17 cellular contexts compared by ENCODE assay signal in the genomic region with DNA sequence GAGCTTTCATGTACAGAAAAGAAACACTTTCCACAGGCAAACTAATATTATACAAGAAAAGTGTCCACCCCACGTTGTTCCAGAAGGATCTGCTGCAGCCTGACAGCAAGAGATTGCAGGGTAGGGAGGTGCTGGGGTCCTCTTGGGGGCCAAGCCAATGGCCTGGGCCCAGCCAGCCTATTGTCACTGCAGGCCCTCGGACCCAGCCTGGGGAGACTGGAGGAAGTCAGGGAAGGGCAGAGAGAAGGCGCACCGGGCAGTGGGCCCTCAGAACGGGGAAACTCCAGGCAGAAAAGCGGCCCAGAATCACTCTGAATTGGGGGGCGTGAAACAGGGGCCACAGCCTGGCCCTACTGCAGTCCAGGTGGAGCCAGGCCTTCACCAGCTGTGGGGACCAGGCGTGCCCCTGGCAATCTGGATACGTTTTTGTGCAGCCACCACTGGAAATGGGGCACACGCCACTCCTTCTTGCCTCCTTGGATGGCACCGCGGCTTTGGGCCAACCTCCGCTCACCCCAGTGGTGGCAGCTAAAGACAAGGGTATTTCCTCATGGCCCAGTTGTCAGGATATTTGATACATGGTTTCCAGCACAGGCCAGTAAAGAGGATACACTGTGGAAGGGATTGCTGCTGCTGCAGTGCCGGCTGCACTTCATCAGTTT. TPM values are rescaled to one million over a fixed set of nuclear protein-coding genes. Genes with fewer than 3 reads are reported as not detected.
DNase-seq lines count a peak whose midpoint lies in the region; ATAC-seq, FAIRE-seq and TF ChIP-seq lines count a peak whose summit lies in the region.
"Had no signal": no experiment of that assay in that cellular context is flagged by ENCODE, and none has a peak within 500 bp of the region (broad histone marks: within the 10 kb centered on the region; RNA-seq: fewer than 3 reads in every experiment).

No MANE protein-coding gene starts in this region.

- H3K9me3 ChIP-seq in astrocyte (ENCODE audit: insufficient read depth, low read depth, low read length) (no peaks in the 10 kb centered on the region), stomach (no peaks in the 10 kb centered on the region)
- H3K9me3 ChIP-seq: Peyer's patch had no signal

- H3K4me3 Mint-ChIP-seq in activated T-cell treated with anti-CD3 and anti-CD28 coated beads, Interleukin-2, amount 50 U/mL, for 4 hours = no peak overlapping the region
- no peak overlapping the region for H3K4me3 Mint-ChIP-seq in astrocyte (ENCODE audit: unreplicated experiment)

- peaks cover 10% of the 10 kb centered on the region for H3K79me2 ChIP-seq in astrocyte (ENCODE audit: insufficient read depth, low read length)

- no peak for ATAC-seq in activated T-cell treated with anti-CD3 and anti-CD28 coated beads, Interleukin-2, amount 50 U/mL, for 4 hours
- no peak for ATAC-seq in HG02981 (IDR thresholded peaks at IDR 0.05; ENCODE audit: unreplicated experiment)
- no peak for ATAC-seq in foreskin keratinocyte

- H3K4me2 ChIP-seq in astrocyte (ENCODE audit: low read length) = no peak overlapping the region

- no peak for TF ChIP-seq EP300 in stomach (IDR thresholded peaks at IDR 0.05)

- H3K27me3 Mint-ChIP-seq in activated T-cell treated with anti-CD3 and anti-CD28 coated beads, Interleukin-2, amount 50 U/mL, for 4 hours (ENCODE audit: low read depth) = no peaks in the 10 kb centered on the region
- no peaks in the 10 kb centered on the region for H3K27me3 Mint-ChIP-seq in astrocyte (ENCODE audit: low read depth, unreplicated experiment)

- no peak overlapping the region for H2AFZ ChIP-seq in astrocyte (ENCODE audit: low read depth, low read length)

- DNase-seq in activated T-cell treated with anti-CD3 and anti-CD28 coated beads, Interleukin-2, amount 50 U/mL, for 1 hour = peak; percentile 9
- DNase-seq in activated T-cell treated with anti-CD3 and anti-CD28 coated beads, Interleukin-2, amount 50 U/mL, for 4 hours = no peak
- DNase-seq in astrocyte (ENCODE audit: low read depth) (no peak), mesenteric fat pad (ENCODE audit: low spot score) (peak; percentile 62), stomach (peak; percentile 20), HCEC 1CT (no peak), foreskin keratinocyte (no peak)
- DNase-seq: DMS153, EL, NCI-H1436 treated with DMSO at 0.1 percent for 48 hours, NCI-H510A treated with DMSO at 0.1 percent for 48 hours had no signal

- H3K36me3 ChIP-seq in astrocyte (ENCODE audit: insufficient read depth, low read length) (no peaks in the 10 kb centered on the region), stomach (peaks cover 0 to 20% (median 14%) of the 10 kb centered on the region in 4 donors)

- TF ChIP-seq CTCF in astrocyte (IDR thresholded peaks at IDR 0.05; ENCODE audit: insufficient read depth, low read depth, low read length) (no peak), stomach (IDR thresholded peaks at IDR 0.05) (no peak), foreskin keratinocyte (conservative IDR thresholded peaks at IDR 0.05) (no peak)

- peaks cover 9% of the 10 kb centered on the region for H3K36me3 Mint-ChIP-seq in activated T-cell treated with anti-CD3 and anti-CD28 coated beads, Interleukin-2, amount 50 U/mL, for 4 hours (ENCODE audit: insufficient read depth)
- H3K36me3 Mint-ChIP-seq in astrocyte (ENCODE audit: low read depth, unreplicated experiment) = peaks cover 9% of the 10 kb centered on the region

- peaks cover 14% of the 10 kb centered on the region for H3K4me1 ChIP-seq in astrocyte (ENCODE audit: insufficient read depth, low read length)
- H3K4me1 ChIP-seq in stomach = peaks cover 36 to 53% (median 44%) of the 10 kb centered on the region in 4 donors
- H3K4me1 ChIP-seq in foreskin keratinocyte = peaks cover 5% of the 10 kb centered on the region

- no peaks in the 10 kb centered on the region for H3K4me1 Mint-ChIP-seq in activated T-cell treated with anti-CD3 and anti-CD28 coated beads, Interleukin-2, amount 50 U/mL, for 4 hours (ENCODE audit: low read depth)
- H3K4me1 Mint-ChIP-seq in astrocyte (ENCODE audit: low read depth, unreplicated experiment) = peaks cover 9% of the 10 kb centered on the region

- H4K20me1 ChIP-seq in astrocyte (ENCODE audit: insufficient read depth, low read length) = peaks cover 13% of the 10 kb centered on the region

- H3K27me3 ChIP-seq in astrocyte (ENCODE audit: insufficient read depth, low read length) (no peaks in the 10 kb centered on the region), stomach (no peaks in the 10 kb centered on the region), foreskin keratinocyte (no peaks in the 10 kb centered on the region)
- H3K27me3 ChIP-seq: Peyer's patch had no signal

- 83 to 91% (median 89%) methylated on average over 14 of the region's 14 CpGs for WGBS in stomach, 5 donors

- H3K27ac Mint-ChIP-seq in astrocyte (ENCODE audit: unreplicated experiment) = peak overlapping the region; percentile 30
- H3K27ac Mint-ChIP-seq: CD14-positive monocyte had no signal

- H3K27ac ChIP-seq in astrocyte (ENCODE audit: low read depth, low read length) (no peak overlapping the region), stomach (no peak overlapping the region), foreskin keratinocyte (no peak overlapping the region)
- H3K27ac ChIP-seq: Peyer's patch had no signal

- intact Hi-C loops in stomach (cut with DNase I; ENCODE audit: low total_unique reads) = no loop called here

- H3K4me3 ChIP-seq in astrocyte (ENCODE audit: insufficient read depth, low read depth, low read length) (no peak overlapping the region), stomach (no peak overlapping the region)
- H3K4me3 ChIP-seq: Peyer's patch had no signal

- TF ChIP-seq POLR2A in stomach (IDR thresholded peaks at IDR 0.05) = no peak

- no peak overlapping the region for H3K9ac ChIP-seq in astrocyte (ENCODE audit: low read length)

- H3K9me3 Mint-ChIP-seq in activated T-cell treated with anti-CD3 and anti-CD28 coated beads, Interleukin-2, amount 50 U/mL, for 4 hours = no peaks in the 10 kb centered on the region
- no peaks in the 10 kb centered on the region for H3K9me3 Mint-ChIP-seq in astrocyte (ENCODE audit: unreplicated experiment)
- H3K9me3 Mint-ChIP-seq: CD14-positive monocyte had no signal

- FAIRE-seq in astrocyte (lab: Jason Lieb, UNC) = no peak
- FAIRE-seq: A204.1, H54, HTR-8/SVneo had no signal

RNA-seq across cellular contexts. Expression of gene NAP1L4, which starts 3.9 kb away (rescaled TPM):
- 100 to 1,000 TPM; 194 to 201 (median 199) TPM for total RNA-seq in activated T-cell treated with anti-CD3 and anti-CD28 coated beads, Interleukin-2, amount 50 U/mL, for 4 hours
- total RNA-seq in astrocyte (129 and 153 TPM in 2 replicates), mesenteric fat pad (96.1 TPM), stomach (100 to 1,000 TPM in 4 of 5 donors, 10 to 100 TPM in 1; 80.5 to 438 (median 181) TPM), foreskin keratinocyte (137 and 151 TPM in 2 replicates)
- polyA plus RNA-seq in stomach (10 to 100 TPM; 61.3 to 82.7 (median 77.5) TPM), foreskin keratinocyte (95.9 and 105 TPM in 2 replicates)

Comparison
In these comparisons a context has a peak if more than half of its experiments do, and no peak if none do; other contexts are left out.
1. DNase-seq: peak in activated T-cell treated with anti-CD3 and anti-CD28 coated beads, Interleukin-2, amount 50 U/mL, for 1 hour (single experiment), mesenteric fat pad (single experiment) and stomach (single experiment); none in activated T-cell treated with anti-CD3 and anti-CD28 coated beads, Interleukin-2, amount 50 U/mL, for 4 hours (single experiment), astrocyte (single experiment), HCEC 1CT (single experiment) and foreskin keratinocyte (0 of 2).